ENCODE assay signal across 1 cellular context in genomic region chr12:31317471-31318397, GRCh38.
TF ChIP-seq lines count a peak whose summit lies in the region.

No MANE protein-coding gene starts in this region.

TF ChIP-seq in K562, 482 proteins besides CTCF, POLR2A, EP300 and RAD21 (continued from another document):
- TF ChIP-seq ZNF280A (IDR thresholded peaks at IDR 0.05; ENCODE audit: low read depth, partially characterized antibody) (no peak), ZNF263 (CRISPR knock-in tag; IDR thresholded peaks at IDR 0.05; ENCODE audit: borderline replicate concordance) (no peak), ZBTB40 (IDR thresholded peaks at IDR 0.05) (0 out of 2 replicates have a peak, but pooled peaks have one; percentile 13), ZBTB40 (CRISPR knock-in tag; IDR thresholded peaks at IDR 0.05) (no peak), PBX2 (CRISPR knock-in tag; IDR thresholded peaks at IDR 0.05; ENCODE audit: low read depth) (no peak), PBX2 (tag; conservative IDR thresholded peaks at IDR 0.05; ENCODE audit: low read depth) (0 out of 2 replicates have a peak, but pooled peaks have one; percentile 15), TCF7L2 (IDR thresholded peaks at IDR 0.05; ENCODE audit: low read depth, low read length) (no peak), FOXP1 (CRISPR knock-in tag; IDR thresholded peaks at IDR 0.05) (no peak), ZNF668 (CRISPR knock-in tag; IDR thresholded peaks at IDR 0.05) (no peak), ZBTB43 (CRISPR knock-in tag; IDR thresholded peaks at IDR 0.05) (no peak), ZZZ3 (IDR thresholded peaks at IDR 0.05) (no peak), ZNF644 (tag; IDR thresholded peaks at IDR 0.05; ENCODE audit: low read depth) (no peak), ZNF384 (IDR thresholded peaks at IDR 0.05; ENCODE audit: low read depth, low read length) (no peak), MBD1 (CRISPR knock-in tag; IDR thresholded peaks at IDR 0.05) (no peak), HOXB6 (CRISPR knock-in tag; IDR thresholded peaks at IDR 0.05; ENCODE audit: borderline replicate concordance) (no peak), ZNF436 (CRISPR knock-in tag; IDR thresholded peaks at IDR 0.05) (no peak)
